In genomic region chr19:2266183-2266993, GRCh38 we compare ENCODE assay signal across 6 cellular contexts. TPM values are rescaled to one million over a fixed set of nuclear protein-coding genes. Genes with fewer than 3 reads are reported as not detected.
DNase-seq lines count a peak whose midpoint lies in the region; ATAC-seq and TF ChIP-seq lines count a peak whose summit lies in the region.

No MANE protein-coding gene starts in this region.

- H3K9me3 ChIP-seq in psoas muscle: no peaks in the 10 kb centered on the region

- H3K4me3 ChIP-seq in psoas muscle: no peak overlapping the region

- no peak for ATAC-seq in psoas muscle
- ATAC-seq in HG02623 (IDR thresholded peaks at IDR 0.05; ENCODE audit: unreplicated experiment): no peak

- no peaks in the 10 kb centered on the region for H3K27me3 ChIP-seq in psoas muscle (ENCODE audit: insufficient read depth in 3 of 3, low read length in 2 of 3)

- peaks cover 15% of the 10 kb centered on the region for H3K4me1 ChIP-seq in psoas muscle

- H3K36me3 ChIP-seq in psoas muscle (ENCODE audit: insufficient read depth in 1 of 2, low read depth in 1 of 2): peaks cover 0 to 3% of the 10 kb centered on the region in 2 donors

- H3K27ac ChIP-seq in psoas muscle: no peak overlapping the region

- peak; percentile 82 for DNase-seq in EH (ENCODE audit: low read depth)
- peak; percentile 83 for DNase-seq in NCI-H2029 (lab: John Stamatoyannopoulos, UW)
- peak; percentile 84 for DNase-seq in dermis blood vessel endothelial cell
- DNase-seq in psoas muscle: peak; percentile 86 to 89
- DNase-seq in GOT3 (lab: John Stamatoyannopoulos, UW): no peak

- no peak for TF ChIP-seq CTCF in psoas muscle (IDR thresholded peaks at IDR 0.05)

- 44 to 56% (median 51%) methylated on average over 18 of the region's 18 CpGs for WGBS in psoas muscle, 3 donors

- intact Hi-C loops in psoas muscle (cut with DNase I): no loop called here

RNA-seq across cellular contexts. Expression of gene JSRP1, which starts 10.2 kb away (rescaled TPM):
- total RNA-seq in dermis blood vessel endothelial cell (0.17 TPM in 1 of 2 replicates, not detected in the other), psoas muscle (100 to 1,000 TPM; 107 to 191 (median 162) TPM)
- polyA plus RNA-seq in psoas muscle: 100 to 1,000 TPM; 110 to 271 (median 130) TPM

RNA-seq across cellular contexts. Expression of gene PEAK3, which starts 15.6 kb away (rescaled TPM):
- total RNA-seq in dermis blood vessel endothelial cell: 0.17 and 0.19 TPM in 2 replicates
- total RNA-seq in psoas muscle: under 1 TPM; 0.12 to 0.20 (median 0.14) TPM
- polyA plus RNA-seq in psoas muscle: under 1 TPM in 2 of 3 donors, not detected in 1; 0.01 to 0.08 TPM

RNA-seq across cellular contexts. Expression of gene AMH, which starts 17.3 kb away (rescaled TPM):
- total RNA-seq in dermis blood vessel endothelial cell (1.3 and 1.5 TPM in 2 replicates), psoas muscle (1 to 10 TPM; 1.9 to 3.6 (median 2.7) TPM)
- polyA plus RNA-seq in psoas muscle: 1 to 10 TPM in 1 of 3 donors, under 1 TPM in 2; 0.38 to 2.4 (median 0.53) TPM

RNA-seq across cellular contexts. Expression of gene SF3A2, which starts 29.8 kb away (rescaled TPM):
- total RNA-seq in dermis blood vessel endothelial cell (43.4 and 93.6 TPM in 2 replicates), psoas muscle (10 to 100 TPM; 31.1 to 46.8 (median 40.2) TPM)
- 10 to 100 TPM; 25.9 to 33.6 (median 28.9) TPM for polyA plus RNA-seq in psoas muscle

RNA-seq across cellular contexts. Expression of gene PLEKHJ1, which starts 30.3 kb away (rescaled TPM):
- total RNA-seq in dermis blood vessel endothelial cell (64.0 and 84.9 TPM in 2 replicates), psoas muscle (10 to 100 TPM; 54.9 to 65.5 (median 60.0) TPM)
- polyA plus RNA-seq in psoas muscle: 100 to 1,000 TPM in 1 of 3 donors, 10 to 100 TPM in 2; 80.6 to 146 (median 95.3) TPM

Comparison
In these comparisons a context has a peak if more than half of its experiments do, and no peak if none do; other contexts are left out.
1. RNA of gene JSRP1, which starts 10.2 kb away (total RNA-seq): 107 to 191 TPM in psoas muscle; 0.17 TPM in dermis blood vessel endothelial cell; every median in the first group is over 10 times any median in the second.